ENCODE assay signal across 5 cellular contexts in the genomic region with DNA sequence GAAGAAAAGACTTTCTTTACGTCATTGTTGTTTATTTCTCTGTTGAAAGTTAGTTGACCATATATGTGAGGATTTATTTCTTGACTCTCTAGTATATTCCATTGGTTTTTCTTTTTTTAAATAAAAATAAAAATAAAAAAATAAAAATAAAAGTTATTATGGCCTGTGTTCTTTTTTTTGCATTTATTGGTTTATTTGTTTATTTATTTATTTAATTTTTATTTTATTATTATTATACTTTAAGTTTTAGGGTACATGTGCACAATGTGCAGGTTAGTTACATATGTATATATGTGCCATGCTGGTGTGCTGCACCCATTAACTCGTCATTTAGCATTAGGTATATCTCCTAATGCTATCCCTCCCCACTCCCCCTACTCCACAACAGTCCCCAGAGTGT.
DNase-seq lines count a peak whose midpoint lies in the region; ATAC-seq, FAIRE-seq and TF ChIP-seq lines count a peak whose summit lies in the region.
"Not testable (repeated sequence)": the region's sequence is repeated elsewhere in the genome, so short reads cannot be mapped to it uniquely, and the experiment has no call there.

No MANE protein-coding gene starts in this region.

- H3K27ac ChIP-seq in pancreas: not testable (repeated sequence)

- DNase-seq in WTC11 (ENCODE audit: low spot score); frontal cortex (ENCODE audit: low spot score in 2 of 2); pancreas: not testable (repeated sequence)

- peak; percentile 43 for FAIRE-seq in A204.1 (lab: Jason Lieb, UNC)
- FAIRE-seq in endometrium (lab: Jason Lieb, UNC): peak; percentile 31
- peak; percentile 70 for FAIRE-seq in frontal cortex (lab: Jason Lieb, UNC)
- peak; percentile 13 for FAIRE-seq in pancreas (lab: Jason Lieb, UNC)

- H3K9me3 Mint-ChIP-seq in WTC11: not testable (repeated sequence)

- H3K4me3 Mint-ChIP-seq in WTC11: not testable (repeated sequence)

- POLR2A ChIA-PET in WTC11 (lab: Charles Lee): not testable (repeated sequence)

- WGBS in pancreas, 2 donors: 44 to 50% methylated on average over 2 of the region's 2 CpGs

- not testable (repeated sequence) for H3K36me3 ChIP-seq in pancreas

- H3K4me1 Mint-ChIP-seq in WTC11: not testable (repeated sequence)

- H3K27ac Mint-ChIP-seq in WTC11: not testable (repeated sequence)

- CTCF ChIA-PET in WTC11 (lab: Charles Lee): not testable (repeated sequence)

- ATAC-seq in WTC11, pancreas: not testable (repeated sequence)

- TF ChIP-seq CTCF in WTC11 (IDR thresholded peaks at IDR 0.05); pancreas (IDR thresholded peaks at IDR 0.05): not testable (repeated sequence)

- intact Hi-C loops in pancreas (cut with DNase I): not testable (repeated sequence)

- H3K9me3 ChIP-seq in pancreas: not testable (repeated sequence)

- H3K36me3 Mint-ChIP-seq in WTC11: not testable (repeated sequence)

- H3K4me1 ChIP-seq in pancreas: not testable (repeated sequence)

- H3K27me3 Mint-ChIP-seq in WTC11 (ENCODE audit: low read depth): not testable (repeated sequence)

- not testable (repeated sequence) for H3K4me3 ChIP-seq in pancreas

- H3K27me3 ChIP-seq in pancreas: not testable (repeated sequence)

TF ChIP-seq in WTC11, 78 proteins besides CTCF, POLR2A, EP300 and RAD21:
- peak; percentile 91 for TF ChIP-seq HMGA2 (CRISPR knock-in tag; IDR thresholded peaks at IDR 0.05)
